ENCODE assay signal across 15 cellular contexts in genomic region chr6:121835662-121836061, GRCh38.
DNase-seq lines count a peak whose midpoint lies in the region; ATAC-seq and TF ChIP-seq lines count a peak whose summit lies in the region.
"Had no signal": no experiment of that assay in that cellular context is flagged by ENCODE, and none has a peak within 500 bp of the region (broad histone marks: within the 10 kb centered on the region; RNA-seq: fewer than 3 reads in every experiment).

No MANE protein-coding gene starts in this region.

- H3K4me3 ChIP-seq in cardiac muscle cell: no peak overlapping the region
- no peak overlapping the region for H3K4me3 ChIP-seq in lower lobe of right lung
- no peak overlapping the region for H3K4me3 ChIP-seq in upper lobe of right lung
- H3K4me3 ChIP-seq: BLaER1 had no signal

- DNase-seq in cardiac muscle cell (ENCODE audit: low read depth in 1 of 2, low spot score in 1 of 2): peak in 1 of 2 donors; percentile 63
- DNase-seq in cardiac septum (ENCODE audit: low spot score): no peak
- peak; percentile 23 for DNase-seq in astrocyte of the hippocampus (ENCODE audit: low read depth, low spot score)
- DNase-seq in lower lobe of right lung: no peak
- DNase-seq in upper lobe of right lung: no peak
- DNase-seq in NOMO-1 (lab: John Stamatoyannopoulos, UW; ENCODE audit: unreplicated experiment in 2 of 2): no peak
- no peak for DNase-seq in NCI-H524 treated with DMSO at 0.1 percent for 48 hours (lab: John Stamatoyannopoulos, UW)
- DNase-seq: 8988T; AML-193; Caco-2; CD8-positive, alpha-beta memory T cell; DND-41; GDM1 had no signal

- peak; percentile 73 to 87 for ATAC-seq in lower lobe of right lung
- ATAC-seq in upper lobe of right lung: peak; percentile 89
- ATAC-seq: HCT116 had no signal

- TF ChIP-seq CTCF in cardiac muscle cell (IDR thresholded peaks at IDR 0.05; ENCODE audit: low read depth, low read length) (no peak), lower lobe of right lung (IDR thresholded peaks at IDR 0.05) (no peak), upper lobe of right lung (IDR thresholded peaks at IDR 0.05) (no peak)

- H3K4me1 ChIP-seq in cardiac muscle cell (ENCODE audit: low read depth) (no peaks in the 10 kb centered on the region), lower lobe of right lung (no peaks in the 10 kb centered on the region), upper lobe of right lung (no peaks in the 10 kb centered on the region)
- H3K4me1 ChIP-seq: Caco-2 had no signal

- H3K9me3 ChIP-seq in cardiac muscle cell (ENCODE audit: low read depth) (no peaks in the 10 kb centered on the region), lower lobe of right lung (no peaks in the 10 kb centered on the region), upper lobe of right lung (no peaks in the 10 kb centered on the region)
- H3K9me3 ChIP-seq: BLaER1, Caco-2 had no signal

- H3K36me3 ChIP-seq in cardiac muscle cell: no peaks in the 10 kb centered on the region
- no peaks in the 10 kb centered on the region for H3K36me3 ChIP-seq in lower lobe of right lung
- no peaks in the 10 kb centered on the region for H3K36me3 ChIP-seq in upper lobe of right lung
- H3K36me3 ChIP-seq: BLaER1 had no signal

- H3K27ac ChIP-seq in cardiac muscle cell (peak overlapping the region; percentile 19), lower lobe of right lung (no peak overlapping the region), upper lobe of right lung (no peak overlapping the region)
- H3K27ac ChIP-seq: BLaER1 had no signal

- no peaks in the 10 kb centered on the region for H3K27me3 ChIP-seq in cardiac muscle cell
- no peaks in the 10 kb centered on the region for H3K27me3 ChIP-seq in lower lobe of right lung (ENCODE audit: low read depth)
- no peaks in the 10 kb centered on the region for H3K27me3 ChIP-seq in upper lobe of right lung
- H3K27me3 ChIP-seq: BLaER1 had no signal

- intact Hi-C loops in cardiac septum (cut with DNase I) (no loop called here), lower lobe of right lung (cut with DNase I) (no loop called here), upper lobe of right lung (cut with DNase I) (no loop called here)
